ENCODE assay signal across 11 cellular contexts in genomic region chr17:77002103-77003045, GRCh38.
DNase-seq lines count a peak whose midpoint lies in the region; ATAC-seq and TF ChIP-seq lines count a peak whose summit lies in the region.
"Had no signal": no experiment of that assay in that cellular context is flagged by ENCODE, and none has a peak within 500 bp of the region (broad histone marks: within the 10 kb centered on the region; RNA-seq: fewer than 3 reads in every experiment).

No MANE protein-coding gene starts in this region.

- intact Hi-C loops in IMR-90 (cut with micrococcal nuclease) (no loop called here), lower lobe of right lung (cut with DNase I) (no loop called here)

- CTCF ChIA-PET in IMR-90 (lab: Yijun Ruan, JAX): no interaction called here

- H2BK12ac ChIP-seq in mesenchymal stem cell (ENCODE audit: low read length in 2 of 2): no peak overlapping the region

- H2AFZ ChIP-seq in IMR-90 (replicated peaks; ENCODE audit: low read length, poor library complexity): peak overlapping the region; percentile 66
- no peak overlapping the region for H2AFZ ChIP-seq in mesenchymal stem cell (ENCODE audit: low read depth, low read length)

- H3K18ac ChIP-seq in IMR-90 (ENCODE audit: low read depth, low read length) (no peak overlapping the region), mesenchymal stem cell (ENCODE audit: low read depth in 1 of 2, low read length in 2 of 2) (no peak overlapping the region)

- peak; percentile 83 for ATAC-seq in IMR-90 (ENCODE audit: low read depth)
- no peak for ATAC-seq in activated T-helper 17 cell treated with anti-CD3 and anti-CD28 coated beads, Interleukin-2, amount 50 U/mL, for 72 hours (replicated peaks)
- no peak for ATAC-seq in GM19455 (IDR thresholded peaks at IDR 0.05; ENCODE audit: unreplicated experiment)
- ATAC-seq in lower lobe of right lung: no peak
- ATAC-seq in GM18870 (IDR thresholded peaks at IDR 0.05; ENCODE audit: unreplicated experiment): no peak
- ATAC-seq: activated naive CD8-positive, alpha-beta T cell treated with anti-CD3 and anti-CD28 coated beads, Interleukin-2, amount 50 U/mL, for 24 hours; heart right ventricle had no signal

- H4K91ac ChIP-seq in IMR-90 (ENCODE audit: insufficient read depth, low read depth, low read length): no peak overlapping the region
- H4K91ac ChIP-seq in mesenchymal stem cell (ENCODE audit: low read length): no peak overlapping the region

- H3K4me2 ChIP-seq in IMR-90 (ENCODE audit: low read depth, low read length) (peak overlapping the region; percentile 28; the same call in 1 of the 2 replicates), mesenchymal stem cell (ENCODE audit: low read length, poor library complexity, severe bottlenecking) (peak overlapping the region; percentile 43)

- no peak for TF ChIP-seq RAD21 in IMR-90 (IDR thresholded peaks at IDR 0.05; ENCODE audit: low read length)

- no peak overlapping the region for H3K9ac ChIP-seq in IMR-90 (ENCODE audit: low read depth, low read length)
- no peak overlapping the region for H3K9ac ChIP-seq in mesenchymal stem cell (ENCODE audit: low read length)

- H3K4ac ChIP-seq in IMR-90 (ENCODE audit: low read depth, low read length) (no peak overlapping the region), mesenchymal stem cell (ENCODE audit: low read depth in 1 of 2, low read length in 2 of 2) (no peak overlapping the region)

- no peaks in the 10 kb centered on the region; the same call in 1 of the 2 replicates for H4K20me1 ChIP-seq in IMR-90 (ENCODE audit: insufficient read depth, low read length)

- TF ChIP-seq CTCF in IMR-90 (conservative IDR thresholded peaks at IDR 0.05; ENCODE audit: low read depth, low read length) (no peak), brain microvascular endothelial cell (IDR thresholded peaks at IDR 0.05; ENCODE audit: low read depth, low read length, missing control alignments) (no peak), lower lobe of right lung (IDR thresholded peaks at IDR 0.05) (no peak)

- H3K14ac ChIP-seq in IMR-90 (replicated peaks; ENCODE audit: low read depth, low read length) (no peak overlapping the region), mesenchymal stem cell (ENCODE audit: low read length in 2 of 2) (no peak overlapping the region)

- no peaks in the 10 kb centered on the region for H3K79me1 ChIP-seq in IMR-90 (ENCODE audit: low read depth in 1 of 2, low read length in 2 of 2)
- H3K79me1 ChIP-seq in mesenchymal stem cell (replicated peaks; ENCODE audit: low read length, poor library complexity, severe bottlenecking): no peaks in the 10 kb centered on the region

- in situ Hi-C loops in IMR-90 (cut with MboI; ENCODE audit: low sequenced_read_pairs): no loop called here
- in situ Hi-C loops in brain microvascular endothelial cell (cut with HindIII; ENCODE audit: low pct_ligation_motif_present, low sequenced_read_pairs): no loop called here

- peaks cover 5% of the 10 kb centered on the region; the same call in 1 of the 2 replicates for H3K9me1 ChIP-seq in IMR-90 (ENCODE audit: insufficient read depth, low read length)

- peaks cover 16% of the 10 kb centered on the region for H3K27me3 ChIP-seq in IMR-90 (ENCODE audit: control insufficient read depth, insufficient read depth, low read length)
- no peaks in the 10 kb centered on the region for H3K27me3 ChIP-seq in brain microvascular endothelial cell (replicated peaks)
- H3K27me3 ChIP-seq in mesenchymal stem cell (ENCODE audit: control insufficient read depth in 1 of 2, insufficient read depth in 1 of 2, low read length in 2 of 2): peaks cover 8 to 43% of the 10 kb centered on the region in 2 experiments
- H3K27me3 ChIP-seq in lower lobe of right lung (ENCODE audit: low read depth): peaks cover 20% of the 10 kb centered on the region

- BruUV-seq in IMR-90 (replicated peaks; lab: Mats Ljungman, UMichigan): no TSS peak

- POLR2A ChIA-PET in IMR-90 (lab: Charles Lee; ENCODE audit: unreplicated experiment): no interaction called here

- H3K23ac ChIP-seq in IMR-90 (ENCODE audit: low read depth, low read length): no peak overlapping the region
- no peak overlapping the region for H3K23ac ChIP-seq in mesenchymal stem cell (ENCODE audit: low read length in 2 of 2)

- DNase-seq in COR-L47 (lab: John Stamatoyannopoulos, UW): peak; percentile 10
- peak; percentile 75 for DNase-seq in IMR-90
- DNase-seq in brain microvascular endothelial cell: peak; percentile 75
- peak; percentile 53 for DNase-seq in mesenchymal stem cell
- no peak for DNase-seq in lower lobe of right lung
- DNase-seq: activated naive CD8-positive, alpha-beta T cell treated with anti-CD3 and anti-CD28 coated beads, Interleukin-2, amount 50 U/mL, for 24 hours; heart right ventricle; naive B cell had no signal

- no peak overlapping the region for H2BK5ac ChIP-seq in IMR-90 (ENCODE audit: low read depth, low read length, poor library complexity, severe bottlenecking)
- H2BK5ac ChIP-seq in mesenchymal stem cell (ENCODE audit: low read depth, low read length, poor library complexity, severe bottlenecking): no peak overlapping the region

- no peak overlapping the region for H3K56ac ChIP-seq in IMR-90 (ENCODE audit: extremely low read depth, insufficient read depth, low read length)

- H3K4me1 ChIP-seq in IMR-90 (ENCODE audit: control insufficient read depth, insufficient read depth, low read length) (peaks cover 5% of the 10 kb centered on the region), mesenchymal stem cell (ENCODE audit: control insufficient read depth, insufficient read depth, low read depth, low read length) (peaks cover 22% of the 10 kb centered on the region), lower lobe of right lung (no peaks in the 10 kb centered on the region)
- H3K4me1 ChIP-seq: heart right ventricle had no signal

- H2BK20ac ChIP-seq in IMR-90 (ENCODE audit: low read depth, low read length): 0 out of 2 replicates have a peak overlapping the region, but pooled peaks have one; percentile 2

- H3K36me3 ChIP-seq in IMR-90 (ENCODE audit: control insufficient read depth, insufficient read depth, low read length) (no peaks in the 10 kb centered on the region), brain microvascular endothelial cell (replicated peaks) (no peaks in the 10 kb centered on the region), mesenchymal stem cell (ENCODE audit: control insufficient read depth in 1 of 2, insufficient read depth in 2 of 2, low read depth in 1 of 2, low read length in 2 of 2) (no peaks in the 10 kb centered on the region), lower lobe of right lung (no peaks in the 10 kb centered on the region)
- H3K36me3 ChIP-seq: heart right ventricle had no signal

- H3K4me3 ChIP-seq in IMR-90 (ENCODE audit: insufficient read depth, low read depth, low read length) (no peak overlapping the region), brain microvascular endothelial cell (ENCODE audit: low read depth, low read length) (no peak overlapping the region), mesenchymal stem cell (ENCODE audit: insufficient read depth in 1 of 2, low read depth in 1 of 2, low read length in 2 of 2) (no peak overlapping the region), lower lobe of right lung (no peak overlapping the region)
- H3K4me3 ChIP-seq: heart right ventricle had no signal

- H2BK120ac ChIP-seq in IMR-90 (ENCODE audit: low read depth, low read length) (no peak overlapping the region), mesenchymal stem cell (ENCODE audit: low read depth, low read length) (no peak overlapping the region)

- peak overlapping the region; percentile 66 for H2AK9ac ChIP-seq in IMR-90 (replicated peaks; ENCODE audit: low read depth, low read length, poor library complexity)

- H3K27ac Mint-ChIP-seq in activated T-helper 17 cell treated with anti-CD3 and anti-CD28 coated beads, Interleukin-2, amount 50 U/mL, for 72 hours: no peak overlapping the region
- H3K27ac Mint-ChIP-seq: activated naive CD8-positive, alpha-beta T cell treated with anti-CD3 and anti-CD28 coated beads, Interleukin-2, amount 50 U/mL, for 24 hours had no signal

- H3K4me1 Mint-ChIP-seq in activated T-helper 17 cell treated with anti-CD3 and anti-CD28 coated beads, Interleukin-2, amount 50 U/mL, for 72 hours: peaks cover 13% of the 10 kb centered on the region

- H2BK15ac ChIP-seq in IMR-90 (ENCODE audit: low read depth, low read length) (no peak overlapping the region), mesenchymal stem cell (ENCODE audit: low read depth, poor library complexity, severe bottlenecking) (no peak overlapping the region)

- no peak for TF ChIP-seq POLR2A in IMR-90 (IDR thresholded peaks at IDR 0.05; ENCODE audit: low read depth, low read length)

- H3K4me3 Mint-ChIP-seq in activated T-helper 17 cell treated with anti-CD3 and anti-CD28 coated beads, Interleukin-2, amount 50 U/mL, for 72 hours: no peak overlapping the region
- H3K4me3 Mint-ChIP-seq: activated naive CD8-positive, alpha-beta T cell treated with anti-CD3 and anti-CD28 coated beads, Interleukin-2, amount 50 U/mL, for 24 hours; naive B cell had no signal

- no peaks in the 10 kb centered on the region for H3K9me3 Mint-ChIP-seq in activated T-helper 17 cell treated with anti-CD3 and anti-CD28 coated beads, Interleukin-2, amount 50 U/mL, for 72 hours
- H3K9me3 Mint-ChIP-seq: activated naive CD8-positive, alpha-beta T cell treated with anti-CD3 and anti-CD28 coated beads, Interleukin-2, amount 50 U/mL, for 24 hours; naive B cell had no signal

- H4K5ac ChIP-seq in IMR-90 (ENCODE audit: low read depth, low read length): no peak overlapping the region

- WGBS in IMR-90 (ENCODE audit: extremely low coverage in 2 of 2, insufficient read length in 1 of 2), 2 experiments: 15% methylated on average over 4 of the region's 23 CpGs; no CpG with 5 or more reads in 1 of the 2 experiments
- WGBS in mesenchymal stem cell: 65% methylated on average over 23 of the region's 23 CpGs

- dilution Hi-C loops in IMR-90 (cut with HindIII; ENCODE audit: low sequenced_read_pairs, unreplicated experiment): no loop called here

- no peaks in the 10 kb centered on the region for H3K27me3 Mint-ChIP-seq in activated T-helper 17 cell treated with anti-CD3 and anti-CD28 coated beads, Interleukin-2, amount 50 U/mL, for 72 hours
- H3K27me3 Mint-ChIP-seq: activated naive CD8-positive, alpha-beta T cell treated with anti-CD3 and anti-CD28 coated beads, Interleukin-2, amount 50 U/mL, for 24 hours had no signal

- H3K9me3 ChIP-seq in IMR-90 (ENCODE audit: control insufficient read depth, insufficient read depth, low read length) (no peaks in the 10 kb centered on the region), mesenchymal stem cell (ENCODE audit: control insufficient read depth, low read length) (no peaks in the 10 kb centered on the region), lower lobe of right lung (no peaks in the 10 kb centered on the region)
- H3K9me3 ChIP-seq: heart right ventricle had no signal

- H4K8ac ChIP-seq in IMR-90 (ENCODE audit: low read depth in 2 of 2, low read length in 2 of 2): no peak overlapping the region
- H4K8ac ChIP-seq in mesenchymal stem cell (ENCODE audit: low read length): no peak overlapping the region

- H2AK5ac ChIP-seq in IMR-90 (ENCODE audit: low read depth, low read length) (no peak overlapping the region; the same call in 1 of the 2 replicates), mesenchymal stem cell (ENCODE audit: low read length, severe bottlenecking) (no peak overlapping the region)

- no peak overlapping the region for H3K27ac ChIP-seq in IMR-90 (ENCODE audit: insufficient read depth, low read length)
- no peak overlapping the region for H3K27ac ChIP-seq in brain microvascular endothelial cell
- peak overlapping the region; percentile 53 for H3K27ac ChIP-seq in mesenchymal stem cell (ENCODE audit: low read length, poor library complexity, severe bottlenecking)
- H3K27ac ChIP-seq in lower lobe of right lung: no peak overlapping the region
- H3K27ac ChIP-seq: heart right ventricle had no signal

- H3K36me3 Mint-ChIP-seq in activated T-helper 17 cell treated with anti-CD3 and anti-CD28 coated beads, Interleukin-2, amount 50 U/mL, for 72 hours (ENCODE audit: low read depth): no peaks in the 10 kb centered on the region
- H3K36me3 Mint-ChIP-seq: naive B cell had no signal
